Comparison of ENCODE assay signal across 9 cellular contexts in genomic region chr17:2954898-2955445, GRCh38.
A peak's percentile ranks its signal among the peaks of the same experiment; 100 is the strongest.
DNase-seq lines count a peak whose midpoint lies in the region; ATAC-seq and TF ChIP-seq lines count a peak whose summit lies in the region.
"Had no signal": no experiment of that assay in that cellular context is flagged by ENCODE, and none has a peak within 500 bp of the region (broad histone marks: within the 10 kb centered on the region; RNA-seq: fewer than 3 reads in every experiment).

No MANE protein-coding gene starts in this region.

- 40% methylated on average over 8 of the region's 8 CpGs for WGBS in suprapubic skin

- CTCF ChIA-PET in Panc1 (lab: Charles Lee): no interaction called here
- CTCF ChIA-PET in CD4-positive, alpha-beta T cell (lab: Charles Lee): no interaction called here

- H3K4me3 Mint-ChIP-seq in CD4-positive, alpha-beta T cell: no peak overlapping the region

- no peaks in the 10 kb centered on the region for H3K36me3 ChIP-seq in Panc1 (ENCODE audit: control insufficient read depth, insufficient read depth, low read length)
- no peaks in the 10 kb centered on the region for H3K36me3 ChIP-seq in suprapubic skin

- no peak overlapping the region for H3K27ac Mint-ChIP-seq in CD4-positive, alpha-beta T cell

- H3K4me3 ChIP-seq in Panc1 (ENCODE audit: low read depth in 2 of 2, low read length in 2 of 2): 0 out of 4 replicates have a peak overlapping the region, but pooled peaks of 1 of the 2 experiments have one; percentile 16
- H3K4me3 ChIP-seq in fibroblast of mammary gland (ENCODE audit: control insufficient read depth, low read depth, low read length): no peak overlapping the region
- no peak overlapping the region for H3K4me3 ChIP-seq in suprapubic skin

- TF ChIP-seq CTCF in Panc1 (IDR thresholded peaks at IDR 0.05) (no peak), fibroblast of mammary gland (conservative IDR thresholded peaks at IDR 0.05; ENCODE audit: control insufficient read depth, insufficient read depth, low read depth, low read length) (no peak), suprapubic skin (IDR thresholded peaks at IDR 0.05) (no peak)
- TF ChIP-seq CTCF in CD4-positive, alpha-beta T cell (IDR thresholded peaks at IDR 0.05): no peak

- DNase-seq in activated effector memory CD4-positive, alpha-beta T cell treated with anti-CD3 and anti-CD28 coated beads, Interleukin-2, amount 50 U/mL, for 16 hours: peak; percentile 39
- no peak for DNase-seq in activated effector memory CD4-positive, alpha-beta T cell treated with Interleukin-2 at 50 U/mL for 16 hours
- peak; percentile 90 for DNase-seq in Panc1 (ENCODE audit: low read depth, low spot score)
- DNase-seq in fibroblast of mammary gland (ENCODE audit: low read depth): peak; percentile 96
- DNase-seq in suprapubic skin (ENCODE audit: low spot score in 2 of 2): peak in 1 of 2 donors; percentile 54
- no peak for DNase-seq in nucleus accumbens (lab: John Stamatoyannopoulos, UW)
- DNase-seq in CD4-positive, alpha-beta T cell: no peak
- DNase-seq: NCI-H2227 treated with DMSO at 0.1 percent for 48 hours had no signal

- ATAC-seq in Panc1: peak; percentile 80
- no peak for ATAC-seq in GM19452 (IDR thresholded peaks at IDR 0.05; ENCODE audit: unreplicated experiment)
- ATAC-seq in CD4-positive, alpha-beta T cell (ENCODE audit: poor library complexity): no peak

- H3K4me1 ChIP-seq in Panc1 (ENCODE audit: control insufficient read depth, insufficient read depth, low read length) (peaks cover 22% of the 10 kb centered on the region), suprapubic skin (peaks cover 13% of the 10 kb centered on the region)

- H3K27me3 ChIP-seq in Panc1 (ENCODE audit: control insufficient read depth, insufficient read depth, low read length): no peaks in the 10 kb centered on the region
- no peaks in the 10 kb centered on the region for H3K27me3 ChIP-seq in suprapubic skin
- no peaks in the 10 kb centered on the region for H3K27me3 ChIP-seq in CD4-positive, alpha-beta T cell (ENCODE audit: control insufficient read depth, insufficient read depth, low read length)

- peaks cover 15% of the 10 kb centered on the region for H3K4me1 Mint-ChIP-seq in CD4-positive, alpha-beta T cell (ENCODE audit: low read depth)

- H3K36me3 Mint-ChIP-seq in CD4-positive, alpha-beta T cell (ENCODE audit: low read depth): peaks cover 12% of the 10 kb centered on the region

- no peaks in the 10 kb centered on the region for H3K27me3 Mint-ChIP-seq in CD4-positive, alpha-beta T cell

- in situ Hi-C loops in Panc1 (cut with HindIII; ENCODE audit: low pct_unique_long_range_greater_than_20kb, low sequenced_read_pairs): no loop called here

- H3K27ac ChIP-seq in Panc1 (ENCODE audit: low read length) (peak overlapping the region; percentile 51), suprapubic skin (peak overlapping the region; percentile 1)
- no peak overlapping the region for H3K27ac ChIP-seq in CD4-positive, alpha-beta T cell (ENCODE audit: low read depth, low read length)

- no peak for TF ChIP-seq EP300 in suprapubic skin (IDR thresholded peaks at IDR 0.05)

- TF ChIP-seq POLR2A in suprapubic skin (IDR thresholded peaks at IDR 0.05): no peak

- intact Hi-C loops in Panc1 (cut with micrococcal nuclease; ENCODE audit: unreplicated experiment): no loop called here
- intact Hi-C loops in CD4-positive, alpha-beta T cell (cut with DNase I, micrococcal nuclease): no loop called here

- no peaks in the 10 kb centered on the region for H3K9me3 Mint-ChIP-seq in CD4-positive, alpha-beta T cell

- no peaks in the 10 kb centered on the region for H3K9me3 ChIP-seq in Panc1 (ENCODE audit: control insufficient read depth, insufficient read depth, low read depth, low read length)
- no peaks in the 10 kb centered on the region for H3K9me3 ChIP-seq in suprapubic skin
- H3K9me3 ChIP-seq in CD4-positive, alpha-beta T cell (ENCODE audit: control insufficient read depth, low read length): no peaks in the 10 kb centered on the region

- POLR2A ChIA-PET in Panc1 (lab: Charles Lee): no interaction called here
- POLR2A ChIA-PET in CD4-positive, alpha-beta T cell (lab: Charles Lee): no interaction called here

- BruUV-seq in Panc1 (replicated peaks; lab: Mats Ljungman, UMichigan): no TSS peak

Comparison
In these comparisons a context has a peak if more than half of its experiments do, and no peak if none do; other contexts are left out.
1. DNase-seq: peak in activated effector memory CD4-positive, alpha-beta T cell treated with anti-CD3 and anti-CD28 coated beads, Interleukin-2, amount 50 U/mL, for 16 hours (single experiment), Panc1 (single experiment) and fibroblast of mammary gland (single experiment); none in activated effector memory CD4-positive, alpha-beta T cell treated with Interleukin-2 at 50 U/mL for 16 hours (single experiment), nucleus accumbens (0 of 56) and CD4-positive, alpha-beta T cell (0 of 10).